In the genomic region with DNA sequence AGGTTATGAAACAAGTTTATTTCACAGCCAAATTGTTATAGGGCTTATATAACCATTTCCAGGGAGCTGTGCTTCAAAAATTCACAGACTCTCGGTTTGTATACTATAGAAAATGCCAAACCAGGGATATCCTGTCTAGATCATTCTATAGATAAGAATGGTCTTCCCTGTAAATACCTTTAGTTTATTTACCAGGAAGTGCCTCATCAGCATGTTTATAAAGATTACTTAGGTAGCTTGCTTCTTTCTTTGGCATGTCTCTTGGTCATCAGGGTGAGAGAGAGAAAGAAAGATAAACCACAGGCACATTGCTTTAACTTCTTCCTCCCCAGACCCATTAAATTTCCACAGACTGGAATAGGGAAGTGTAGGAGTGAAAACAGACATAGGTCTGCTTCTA, we compare ENCODE assay signal across 1 cellular context.
TF ChIP-seq lines count a peak whose summit lies in the region.

No MANE protein-coding gene starts in this region.

TF ChIP-seq in GM23338, 12 proteins besides CTCF, POLR2A, EP300 and RAD21 (continued from another document):
- TF ChIP-seq, protein P1, sequence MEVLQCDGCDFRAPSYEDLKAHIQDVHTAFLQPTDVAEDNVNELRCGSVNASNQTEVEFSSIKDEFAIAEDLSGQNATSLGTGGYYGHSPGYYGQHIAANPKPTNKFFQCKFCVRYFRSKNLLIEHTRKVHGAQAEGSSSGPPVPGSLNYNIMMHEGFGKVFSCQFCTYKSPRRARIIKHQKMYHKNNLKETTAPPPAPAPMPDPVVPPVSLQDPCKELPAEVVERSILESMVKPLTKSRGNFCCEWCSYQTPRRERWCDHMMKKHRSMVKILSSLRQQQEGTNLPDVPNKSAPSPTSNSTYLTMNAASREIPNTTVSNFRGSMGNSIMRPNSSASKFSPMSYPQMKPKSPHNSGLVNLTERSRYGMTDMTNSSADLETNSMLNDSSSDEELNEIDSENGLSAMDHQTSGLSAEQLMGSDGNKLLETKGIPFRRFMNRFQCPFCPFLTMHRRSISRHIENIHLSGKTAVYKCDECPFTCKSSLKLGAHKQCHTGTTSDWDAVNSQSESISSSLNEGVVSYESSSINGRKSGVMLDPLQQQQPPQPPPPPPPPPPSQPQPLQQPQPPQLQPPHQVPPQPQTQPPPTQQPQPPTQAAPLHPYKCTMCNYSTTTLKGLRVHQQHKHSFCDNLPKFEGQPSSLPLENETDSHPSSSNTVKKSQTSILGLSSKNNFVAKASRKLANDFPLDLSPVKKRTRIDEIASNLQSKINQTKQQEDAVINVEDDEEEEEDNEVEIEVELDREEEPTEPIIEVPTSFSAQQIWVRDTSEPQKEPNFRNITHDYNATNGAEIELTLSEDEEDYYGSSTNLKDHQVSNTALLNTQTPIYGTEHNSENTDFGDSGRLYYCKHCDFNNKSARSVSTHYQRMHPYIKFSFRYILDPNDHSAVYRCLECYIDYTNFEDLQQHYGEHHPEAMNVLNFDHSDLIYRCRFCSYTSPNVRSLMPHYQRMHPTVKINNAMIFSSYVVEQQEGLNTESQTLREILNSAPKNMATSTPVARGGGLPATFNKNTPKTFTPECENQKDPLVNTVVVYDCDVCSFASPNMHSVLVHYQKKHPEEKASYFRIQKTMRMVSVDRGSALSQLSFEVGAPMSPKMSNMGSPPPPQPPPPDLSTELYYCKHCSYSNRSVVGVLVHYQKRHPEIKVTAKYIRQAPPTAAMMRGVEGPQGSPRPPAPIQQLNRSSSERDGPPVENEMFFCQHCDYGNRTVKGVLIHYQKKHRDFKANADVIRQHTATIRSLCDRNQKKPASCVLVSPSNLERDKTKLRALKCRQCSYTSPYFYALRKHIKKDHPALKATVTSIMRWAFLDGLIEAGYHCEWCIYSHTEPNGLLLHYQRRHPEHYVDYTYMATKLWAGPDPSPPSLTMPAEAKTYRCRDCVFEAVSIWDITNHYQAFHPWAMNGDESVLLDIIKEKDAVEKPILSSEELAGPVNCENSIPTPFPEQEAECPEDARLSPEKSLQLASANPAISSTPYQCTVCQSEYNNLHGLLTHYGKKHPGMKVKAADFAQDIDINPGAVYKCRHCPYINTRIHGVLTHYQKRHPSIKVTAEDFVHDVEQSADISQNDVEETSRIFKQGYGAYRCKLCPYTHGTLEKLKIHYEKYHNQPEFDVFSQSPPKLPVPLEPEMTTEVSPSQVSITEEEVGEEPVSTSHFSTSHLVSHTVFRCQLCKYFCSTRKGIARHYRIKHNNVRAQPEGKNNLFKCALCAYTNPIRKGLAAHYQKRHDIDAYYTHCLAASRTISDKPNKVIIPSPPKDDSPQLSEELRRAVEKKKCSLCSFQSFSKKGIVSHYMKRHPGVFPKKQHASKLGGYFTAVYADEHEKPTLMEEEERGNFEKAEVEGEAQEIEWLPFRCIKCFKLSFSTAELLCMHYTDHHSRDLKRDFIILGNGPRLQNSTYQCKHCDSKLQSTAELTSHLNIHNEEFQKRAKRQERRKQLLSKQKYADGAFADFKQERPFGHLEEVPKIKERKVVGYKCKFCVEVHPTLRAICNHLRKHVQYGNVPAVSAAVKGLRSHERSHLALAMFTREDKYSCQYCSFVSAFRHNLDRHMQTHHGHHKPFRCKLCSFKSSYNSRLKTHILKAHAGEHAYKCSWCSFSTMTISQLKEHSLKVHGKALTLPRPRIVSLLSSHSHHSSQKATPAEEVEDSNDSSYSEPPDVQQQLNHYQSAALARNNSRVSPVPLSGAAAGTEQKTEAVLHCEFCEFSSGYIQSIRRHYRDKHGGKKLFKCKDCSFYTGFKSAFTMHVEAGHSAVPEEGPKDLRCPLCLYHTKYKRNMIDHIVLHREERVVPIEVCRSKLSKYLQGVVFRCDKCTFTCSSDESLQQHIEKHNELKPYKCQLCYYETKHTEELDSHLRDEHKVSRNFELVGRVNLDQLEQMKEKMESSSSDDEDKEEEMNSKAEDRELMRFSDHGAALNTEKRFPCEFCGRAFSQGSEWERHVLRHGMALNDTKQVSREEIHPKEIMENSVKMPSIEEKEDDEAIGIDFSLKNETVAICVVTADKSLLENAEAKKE (CRISPR knock-in tag; IDR thresholded peaks at IDR 0.05): no peak
- TF ChIP-seq ZNF114 (CRISPR knock-in tag; IDR thresholded peaks at IDR 0.05): no peak
- TF ChIP-seq, protein P2, sequence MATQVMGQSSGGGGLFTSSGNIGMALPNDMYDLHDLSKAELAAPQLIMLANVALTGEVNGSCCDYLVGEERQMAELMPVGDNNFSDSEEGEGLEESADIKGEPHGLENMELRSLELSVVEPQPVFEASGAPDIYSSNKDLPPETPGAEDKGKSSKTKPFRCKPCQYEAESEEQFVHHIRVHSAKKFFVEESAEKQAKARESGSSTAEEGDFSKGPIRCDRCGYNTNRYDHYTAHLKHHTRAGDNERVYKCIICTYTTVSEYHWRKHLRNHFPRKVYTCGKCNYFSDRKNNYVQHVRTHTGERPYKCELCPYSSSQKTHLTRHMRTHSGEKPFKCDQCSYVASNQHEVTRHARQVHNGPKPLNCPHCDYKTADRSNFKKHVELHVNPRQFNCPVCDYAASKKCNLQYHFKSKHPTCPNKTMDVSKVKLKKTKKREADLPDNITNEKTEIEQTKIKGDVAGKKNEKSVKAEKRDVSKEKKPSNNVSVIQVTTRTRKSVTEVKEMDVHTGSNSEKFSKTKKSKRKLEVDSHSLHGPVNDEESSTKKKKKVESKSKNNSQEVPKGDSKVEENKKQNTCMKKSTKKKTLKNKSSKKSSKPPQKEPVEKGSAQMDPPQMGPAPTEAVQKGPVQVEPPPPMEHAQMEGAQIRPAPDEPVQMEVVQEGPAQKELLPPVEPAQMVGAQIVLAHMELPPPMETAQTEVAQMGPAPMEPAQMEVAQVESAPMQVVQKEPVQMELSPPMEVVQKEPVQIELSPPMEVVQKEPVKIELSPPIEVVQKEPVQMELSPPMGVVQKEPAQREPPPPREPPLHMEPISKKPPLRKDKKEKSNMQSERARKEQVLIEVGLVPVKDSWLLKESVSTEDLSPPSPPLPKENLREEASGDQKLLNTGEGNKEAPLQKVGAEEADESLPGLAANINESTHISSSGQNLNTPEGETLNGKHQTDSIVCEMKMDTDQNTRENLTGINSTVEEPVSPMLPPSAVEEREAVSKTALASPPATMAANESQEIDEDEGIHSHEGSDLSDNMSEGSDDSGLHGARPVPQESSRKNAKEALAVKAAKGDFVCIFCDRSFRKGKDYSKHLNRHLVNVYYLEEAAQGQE (IDR thresholded peaks at IDR 0.05; ENCODE audit: unreplicated experiment): no peak
TF ChIP-seq in GM23338: peak in this region for 0.
